In the genomic region with DNA sequence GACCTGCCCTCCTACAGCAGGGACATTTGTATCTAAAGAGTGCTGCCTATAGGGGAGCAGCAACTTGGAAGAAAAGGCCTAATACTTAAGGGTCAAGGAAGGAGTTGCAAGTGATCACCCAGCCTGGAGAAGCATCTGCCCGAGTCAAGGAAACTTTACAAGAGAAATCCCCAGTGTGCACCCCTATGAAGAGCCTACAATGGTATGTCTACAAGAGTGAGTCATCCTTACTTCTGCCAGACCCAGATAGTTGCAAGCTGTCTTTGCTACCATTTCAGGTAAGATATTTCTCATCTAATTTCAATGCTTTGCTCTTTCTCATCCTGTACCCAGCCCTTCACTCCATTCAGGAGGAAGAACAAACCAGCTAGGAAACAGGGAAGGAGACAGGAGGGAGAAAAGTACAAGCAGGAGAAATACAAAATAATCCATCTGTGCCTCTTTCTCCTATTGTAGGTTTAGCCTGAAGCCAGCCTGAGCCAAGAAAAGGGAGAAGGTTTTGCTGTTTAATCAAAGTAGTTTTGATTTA, we compare ENCODE assay signal across 13 cellular contexts. TPM values are rescaled to one million over a fixed set of nuclear protein-coding genes. Genes with fewer than 3 reads are reported as not detected.
DNase-seq lines count a peak whose midpoint lies in the region; ATAC-seq and TF ChIP-seq lines count a peak whose summit lies in the region.
"Had no signal": no experiment of that assay in that cellular context is flagged by ENCODE, and none has a peak within 500 bp of the region (broad histone marks: within the 10 kb centered on the region; RNA-seq: fewer than 3 reads in every experiment).

No MANE protein-coding gene starts in this region.

- TF ChIP-seq CTCF in MCF 10A (IDR thresholded peaks at IDR 0.05; ENCODE audit: unreplicated experiment) (no peak), neural crest cell (conservative IDR thresholded peaks at IDR 0.05) (no peak)

- H3K4me3 Mint-ChIP-seq in MCF 10A (ENCODE audit: unreplicated experiment) (peak overlapping the region; percentile 76), neural crest cell (no peak overlapping the region)
- H3K4me3 Mint-ChIP-seq in activated T-helper 17 cell treated with anti-CD3 and anti-CD28 coated beads, Interleukin-2, amount 50 U/mL, for 72 hours = no peak overlapping the region

- no peaks in the 10 kb centered on the region for H3K27me3 Mint-ChIP-seq in MCF 10A (ENCODE audit: insufficient read depth, unreplicated experiment)
- no peaks in the 10 kb centered on the region for H3K27me3 Mint-ChIP-seq in neural crest cell (ENCODE audit: low read depth)
- H3K27me3 Mint-ChIP-seq in activated T-helper 17 cell treated with anti-CD3 and anti-CD28 coated beads, Interleukin-2, amount 50 U/mL, for 72 hours = no peaks in the 10 kb centered on the region

- H3K4me1 Mint-ChIP-seq in MCF 10A (ENCODE audit: insufficient read depth, unreplicated experiment) (peaks cover 37% of the 10 kb centered on the region), neural crest cell (peaks cover 23% of the 10 kb centered on the region)
- H3K4me1 Mint-ChIP-seq in activated T-helper 17 cell treated with anti-CD3 and anti-CD28 coated beads, Interleukin-2, amount 50 U/mL, for 72 hours = no peaks in the 10 kb centered on the region

- no TSS peak for BruUV-seq in MCF 10A (replicated peaks; lab: Mats Ljungman, UMichigan)

- peaks cover 10% of the 10 kb centered on the region for H3K9me3 Mint-ChIP-seq in MCF 10A (ENCODE audit: unreplicated experiment)
- H3K9me3 Mint-ChIP-seq in neural crest cell = peaks cover 9% of the 10 kb centered on the region
- H3K9me3 Mint-ChIP-seq in activated T-helper 17 cell treated with anti-CD3 and anti-CD28 coated beads, Interleukin-2, amount 50 U/mL, for 72 hours = no peaks in the 10 kb centered on the region

- ATAC-seq in activated T-helper 17 cell treated with anti-CD3 and anti-CD28 coated beads, Interleukin-2, amount 50 U/mL, for 72 hours (replicated peaks) = no peak
- ATAC-seq in GM21529 (IDR thresholded peaks at IDR 0.05; ENCODE audit: unreplicated experiment) (no peak), HG02870 (IDR thresholded peaks at IDR 0.05; ENCODE audit: unreplicated experiment) (no peak)

- peak overlapping the region; percentile 73 for H3K27ac Mint-ChIP-seq in MCF 10A (ENCODE audit: low read depth, unreplicated experiment)
- peak overlapping the region; percentile 63 for H3K27ac Mint-ChIP-seq in neural crest cell (ENCODE audit: unreplicated experiment)
- no peak overlapping the region for H3K27ac Mint-ChIP-seq in activated T-helper 17 cell treated with anti-CD3 and anti-CD28 coated beads, Interleukin-2, amount 50 U/mL, for 72 hours

- POLR2A ChIA-PET in MCF 10A (lab: Yijun Ruan, JAX) = interaction anchor here (0.7 to 3.3 kb wide), 7 partner anchors 23 to 386 kb away, joined by 3 to 19 read pairs (median 3); a partner anchor contains a TSS

- H3K36me3 Mint-ChIP-seq in MCF 10A (ENCODE audit: insufficient read depth, unreplicated experiment) = no peaks in the 10 kb centered on the region
- H3K36me3 Mint-ChIP-seq in neural crest cell (ENCODE audit: low read depth) = peaks cover 3% of the 10 kb centered on the region
- H3K36me3 Mint-ChIP-seq in activated T-helper 17 cell treated with anti-CD3 and anti-CD28 coated beads, Interleukin-2, amount 50 U/mL, for 72 hours (ENCODE audit: low read depth) = no peaks in the 10 kb centered on the region

- DNase-seq in DMS53 treated with DMSO at 0.1 percent for 48 hours (lab: John Stamatoyannopoulos, UW; ENCODE audit: unreplicated experiment) = peak; percentile 42
- peak; percentile 90 for DNase-seq in LHCN-M2 (ENCODE audit: low read depth)
- DNase-seq in MCF 10A (ENCODE audit: unreplicated experiment) = peak; percentile 88
- DNase-seq in neural crest cell (ENCODE audit: low read depth, low spot score) = no peak
- DNase-seq in NCI-H774 (lab: John Stamatoyannopoulos, UW) = no peak
- DNase-seq: colonic mucosa; left ventricle myocardium inferior; NCI-H524; stimulated activated CD4-positive, alpha-beta T cell treated with anti-CD3 and anti-CD28 coated beads, Interleukin-15, amount 100 ng/mL, for 24 hours; tibial artery had no signal

- intact Hi-C loops in MCF 10A (cut with micrococcal nuclease) = no loop called here

- CTCF ChIA-PET in MCF 10A (lab: Yijun Ruan, JAX) = interaction anchor here (0.6 to 3.8 kb wide), 17 partner anchors 8 to 782 kb away, joined by 3 to 95 read pairs (median 4); a partner anchor contains a TSS

RNA-seq across cellular contexts. Expression of a gene that starts 34.4 kb away (rescaled TPM):
- total RNA-seq in LHCN-M2 (2014; rRNA removed) = not detected in 2 replicates
- polyA plus RNA-seq in LHCN-M2 (2012) = not detected
- total RNA-seq in MCF 10A (2022) = not detected in 2 replicates
- not detected in 2 replicates for total RNA-seq in neural crest cell
- total RNA-seq in activated T-helper 17 cell treated with anti-CD3 and anti-CD28 coated beads, Interleukin-2, amount 50 U/mL, for 72 hours = not detected
- total RNA-seq: left ventricle myocardium inferior had no signal

Comparison
In these comparisons a context has a peak if more than half of its experiments do, and no peak if none do; other contexts are left out.
1. DNase-seq: peak in DMS53 treated with DMSO at 0.1 percent for 48 hours (single experiment), LHCN-M2 (single experiment) and MCF 10A (single experiment); none in neural crest cell (single experiment) and NCI-H774 (single experiment).